In genomic region chr10:75723319-75723965, GRCh38 we compare ENCODE assay signal across 1 cellular context.
TF ChIP-seq lines count a peak whose summit lies in the region.

No MANE protein-coding gene starts in this region.

TF ChIP-seq in HepG2, 621 proteins besides CTCF, POLR2A, EP300 and RAD21 (continued from another document):
- no peak for TF ChIP-seq BCL3 (CRISPR knock-in tag; IDR thresholded peaks at IDR 0.05)
- no peak for TF ChIP-seq PHF8 (CRISPR knock-in tag; IDR thresholded peaks at IDR 0.05)
- no peak for TF ChIP-seq ZSCAN22 (CRISPR knock-in tag; IDR thresholded peaks at IDR 0.05)
- TF ChIP-seq HNF1A (IDR thresholded peaks at IDR 0.05; ENCODE audit: low read depth) = no peak
- no peak for TF ChIP-seq HNF1A (CRISPR knock-in tag; IDR thresholded peaks at IDR 0.05; ENCODE audit: borderline replicate concordance)
- no peak for TF ChIP-seq RNF219 (CRISPR knock-in tag; IDR thresholded peaks at IDR 0.05)
- no peak for TF ChIP-seq GATAD1 (CRISPR knock-in tag; IDR thresholded peaks at IDR 0.05)
- TF ChIP-seq ZBTB44 (CRISPR knock-in tag; IDR thresholded peaks at IDR 0.05) = no peak
- TF ChIP-seq NFATC3 (CRISPR knock-in tag; IDR thresholded peaks at IDR 0.05) = no peak
- TF ChIP-seq TFAP4 (IDR thresholded peaks at IDR 0.05; ENCODE audit: borderline replicate concordance, low read depth) = no peak
